In the genomic region with DNA sequence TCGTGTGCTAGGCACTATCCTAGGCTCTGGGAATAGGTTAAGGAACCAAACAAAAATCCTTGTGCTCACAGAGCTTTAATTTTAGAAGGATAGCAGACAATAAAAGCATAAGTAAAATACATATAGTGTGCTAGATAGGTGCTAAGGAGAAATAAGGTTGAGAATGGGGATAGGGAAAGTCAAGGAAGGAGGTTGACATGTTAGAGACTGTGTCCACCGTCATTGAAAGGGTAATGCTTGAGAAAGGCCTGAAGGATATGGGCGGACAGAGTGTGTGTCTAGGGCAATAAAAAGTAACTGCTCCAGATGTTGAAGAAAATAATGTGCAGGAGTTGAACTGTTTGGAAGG, we compare ENCODE assay signal across 1 cellular context.
TF ChIP-seq lines count a peak whose summit lies in the region.

No MANE protein-coding gene starts in this region.

TF ChIP-seq in A549, 52 proteins besides CTCF, POLR2A, EP300 and RAD21 (continued from another document):
- TF ChIP-seq, protein P1, sequence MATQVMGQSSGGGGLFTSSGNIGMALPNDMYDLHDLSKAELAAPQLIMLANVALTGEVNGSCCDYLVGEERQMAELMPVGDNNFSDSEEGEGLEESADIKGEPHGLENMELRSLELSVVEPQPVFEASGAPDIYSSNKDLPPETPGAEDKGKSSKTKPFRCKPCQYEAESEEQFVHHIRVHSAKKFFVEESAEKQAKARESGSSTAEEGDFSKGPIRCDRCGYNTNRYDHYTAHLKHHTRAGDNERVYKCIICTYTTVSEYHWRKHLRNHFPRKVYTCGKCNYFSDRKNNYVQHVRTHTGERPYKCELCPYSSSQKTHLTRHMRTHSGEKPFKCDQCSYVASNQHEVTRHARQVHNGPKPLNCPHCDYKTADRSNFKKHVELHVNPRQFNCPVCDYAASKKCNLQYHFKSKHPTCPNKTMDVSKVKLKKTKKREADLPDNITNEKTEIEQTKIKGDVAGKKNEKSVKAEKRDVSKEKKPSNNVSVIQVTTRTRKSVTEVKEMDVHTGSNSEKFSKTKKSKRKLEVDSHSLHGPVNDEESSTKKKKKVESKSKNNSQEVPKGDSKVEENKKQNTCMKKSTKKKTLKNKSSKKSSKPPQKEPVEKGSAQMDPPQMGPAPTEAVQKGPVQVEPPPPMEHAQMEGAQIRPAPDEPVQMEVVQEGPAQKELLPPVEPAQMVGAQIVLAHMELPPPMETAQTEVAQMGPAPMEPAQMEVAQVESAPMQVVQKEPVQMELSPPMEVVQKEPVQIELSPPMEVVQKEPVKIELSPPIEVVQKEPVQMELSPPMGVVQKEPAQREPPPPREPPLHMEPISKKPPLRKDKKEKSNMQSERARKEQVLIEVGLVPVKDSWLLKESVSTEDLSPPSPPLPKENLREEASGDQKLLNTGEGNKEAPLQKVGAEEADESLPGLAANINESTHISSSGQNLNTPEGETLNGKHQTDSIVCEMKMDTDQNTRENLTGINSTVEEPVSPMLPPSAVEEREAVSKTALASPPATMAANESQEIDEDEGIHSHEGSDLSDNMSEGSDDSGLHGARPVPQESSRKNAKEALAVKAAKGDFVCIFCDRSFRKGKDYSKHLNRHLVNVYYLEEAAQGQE (IDR thresholded peaks at IDR 0.05) = no peak
- no peak for TF ChIP-seq KDM5A (IDR thresholded peaks at IDR 0.05)
- no peak for TF ChIP-seq NPAS2 (CRISPR knock-in tag; IDR thresholded peaks at IDR 0.05; ENCODE audit: borderline replicate concordance)
- TF ChIP-seq CHD2 (IDR thresholded peaks at IDR 0.05; ENCODE audit: low read length, partially characterized antibody) = no peak
- no peak for TF ChIP-seq TFCP2L1 (CRISPR knock-in tag; IDR thresholded peaks at IDR 0.05)
- no peak for TF ChIP-seq HOXA7 (CRISPR knock-in tag; IDR thresholded peaks at IDR 0.05)
- no peak for TF ChIP-seq HOXB5 (CRISPR knock-in tag; IDR thresholded peaks at IDR 0.05)
- no peak for TF ChIP-seq BHLHE40 (IDR thresholded peaks at IDR 0.05; ENCODE audit: low read depth, low read length)
- no peak for TF ChIP-seq CEBPB (IDR thresholded peaks at IDR 0.05)
